36 cellular contexts compared by ENCODE assay signal in the genomic region with DNA sequence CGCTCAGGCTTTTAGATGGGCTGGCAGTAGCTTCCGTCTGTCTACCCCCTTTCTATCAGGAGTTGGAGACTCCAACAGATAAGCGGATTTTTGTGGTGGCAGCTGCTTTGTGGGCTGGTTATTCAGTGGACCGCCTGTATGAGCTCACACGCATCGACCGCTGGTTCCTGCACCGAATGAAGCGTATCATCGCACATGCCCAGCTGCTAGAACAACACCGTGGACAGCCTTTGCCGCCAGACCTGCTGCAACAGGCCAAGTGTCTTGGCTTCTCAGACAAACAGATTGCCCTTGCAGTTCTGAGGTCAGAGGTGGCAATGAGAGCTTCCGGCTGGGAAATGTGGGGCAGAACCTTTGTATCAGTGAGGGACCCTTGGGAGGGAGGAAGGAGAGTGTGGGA. TPM values are rescaled to one million over a fixed set of nuclear protein-coding genes. Genes with fewer than 3 reads are reported as not detected.
"Had no signal": no experiment of that assay in that cellular context is flagged by ENCODE, and none has a peak within 500 bp of the region (broad histone marks: within the 10 kb centered on the region; RNA-seq: fewer than 3 reads in every experiment).

No MANE protein-coding gene starts in this region.

- ATAC-seq: activated naive CD4-positive, alpha-beta T cell treated with anti-CD3 and anti-CD28 coated beads, Interleukin-2, amount 50 U/mL, for 72 hours; activated T-cell treated with anti-CD3 and anti-CD28 coated beads, Interleukin-2, amount 50 U/mL, for 4 hours; body of pancreas; Panc1; SK-N-SH treated with all-trans-retinoic acid at 6 μM for 48 hours; T-cell; T-helper 17 cell had no signal

- H3K4me3 ChIP-seq: adrenal gland, body of pancreas, breast epithelium had no signal

- H3K4me1 ChIP-seq: adrenal gland, body of pancreas, breast epithelium had no signal

- FAIRE-seq: astrocyte had no signal

- H3K27ac ChIP-seq: adrenal gland, body of pancreas, breast epithelium, VCaP had no signal

- DNase-seq: activated B cell treated with CpG ODN at 0.5 μM for 24 hours; activated CD4-positive, alpha-beta memory T cell treated with anti-CD3 and anti-CD28 coated beads for 36 hours; activated CD4-positive, alpha-beta T cell treated with anti-CD3 and anti-CD28 coated beads for 4 hours; activated CD4-positive, alpha-beta T cell treated with anti-CD3 and anti-CD28 coated beads, Interleukin-2, amount 50 U/mL, for 1 hour; activated CD4-positive, CD25-positive, alpha-beta regulatory T cell treated with anti-CD3 and anti-CD28 coated beads, Interleukin-2, amount 50 U/mL, for 72 hours; activated CD8-positive, alpha-beta memory T cell treated with anti-CD3 and anti-CD28 coated beads, Interleukin-2, amount 50 U/mL, for 4 hours; activated gamma-delta T cell treated with Interleukin-2 at 50 U/mL for 16 hours; activated naive CD4-positive, alpha-beta T cell treated with anti-CD3 and anti-CD28 coated beads for 36 hours; activated T-cell treated with anti-CD3 and anti-CD28 coated beads for 4 hours; activated T-cell treated with anti-CD3 and anti-CD28 coated beads, Interleukin-2, amount 50 U/mL, for 4 hours; adrenal gland; body of pancreas; caudate nucleus; cerebellar nuclear complex; Karpas-422; NCI-H1048; NCI-H1105 treated with DMSO at 0.1 percent for 48 hours; NCI-H1436; NCI-H1694; NCI-H1930; NCI-H345; NCI-H524 treated with DMSO at 0.1 percent for 48 hours; SHP77 treated with DMSO at 0.1 percent for 48 hours; T-cell; T-helper 17 cell had no signal

- H3K9me3 ChIP-seq: adrenal gland, body of pancreas, breast epithelium had no signal

- H3K27me3 ChIP-seq: adrenal gland, body of pancreas, breast epithelium had no signal

RNA-seq across cellular contexts. Expression of a gene that starts 30.9 kb away (rescaled TPM):
- total RNA-seq: body of pancreas, MCF 10A, RPMI7951 had no signal

RNA-seq across cellular contexts. Expression of a gene that starts 43.3 kb away (rescaled TPM):
- total RNA-seq: activated B cell treated with CpG ODN at 0.5 μM for 24 hours; activated naive CD4-positive, alpha-beta T cell treated with anti-CD3 and anti-CD28 coated beads for 36 hours; activated naive CD4-positive, alpha-beta T cell treated with anti-CD3 and anti-CD28 coated beads, Interleukin-2, amount 50 U/mL, for 72 hours; activated T-cell treated with anti-CD3 and anti-CD28 coated beads, Interleukin-2, amount 50 U/mL, for 4 hours; activated T-helper 1 cell treated with anti-CD3 and anti-CD28 coated beads, Interleukin-12 subunit alpha, Interleukin-12 subunit beta, Interleukin-2, Interleukin-4 antibody, amounts not matched to agents 30 ng/mL and 10 ng/mL and 1 ng/mL, durations not matched to agents 14 hours and 24 hours and 36 hours; astrocyte; breast epithelium; MCF 10A; NCI-H460; RPMI7951; SK-MEL-5; T-cell; T-helper 17 cell had no signal
